Comparison of ENCODE assay signal across 34 cellular contexts in the genomic region with DNA sequence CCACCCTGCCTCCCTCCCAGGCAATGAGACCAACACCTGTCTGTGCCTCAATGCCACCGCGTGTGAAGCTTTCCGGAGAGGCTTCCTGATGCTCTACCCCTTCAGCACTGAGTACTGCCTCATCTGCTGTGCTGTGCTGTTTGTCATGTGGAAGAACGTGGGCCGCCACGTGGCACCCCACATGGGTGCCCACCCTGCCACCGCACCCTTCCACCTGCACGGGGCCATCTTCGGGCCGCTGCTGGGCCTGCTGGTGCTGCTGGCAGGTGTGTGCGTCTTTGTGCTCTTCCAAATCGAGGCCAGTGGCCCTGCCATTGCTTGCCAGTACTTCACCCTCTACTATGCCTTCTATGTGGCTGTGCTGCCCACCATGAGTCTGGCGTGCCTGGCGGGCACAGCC. TPM values are rescaled to one million over a fixed set of nuclear protein-coding genes. Genes with fewer than 3 reads are reported as not detected.
"Had no signal": no experiment of that assay in that cellular context is flagged by ENCODE, and none has a peak within 500 bp of the region (broad histone marks: within the 10 kb centered on the region; RNA-seq: fewer than 3 reads in every experiment).

No MANE protein-coding gene starts in this region.

- H3K36me3 ChIP-seq: neural progenitor cell, ovary, suprapubic skin, tibial artery, transverse colon, upper lobe of right lung, vagina had no signal

- ATAC-seq: naive thymus-derived CD4-positive, alpha-beta T cell; natural killer cell; psoas muscle; right cardiac atrium; sciatic nerve; stimulated activated memory B cell treated with anti-CD40 and anti-IgM and Interleukin-4, amounts not matched to agents 10 μg/mL and 1 μg/mL and 100 μg/mL, for 72 hours; stimulated activated naive CD8-positive, alpha-beta T cell treated with anti-CD3 and anti-CD28 coated beads, Interleukin-15, amount 100 ng/mL, for 72 hours; stimulated activated naive CD8-positive, alpha-beta T cell treated with anti-CD3 and anti-CD28 coated beads, Interleukin-15, Interleukin-2, amounts not matched to agents 100 U/mL and 50 U/mL, for 24 hours; upper lobe of right lung had no signal

- H3K9me3 ChIP-seq: ovary, psoas muscle, spleen, suprapubic skin, testis, tibial artery, transverse colon, upper lobe of right lung, vagina had no signal

- H3K9ac ChIP-seq: neural progenitor cell, parathyroid adenoma had no signal

- H3K4me2 ChIP-seq: neural progenitor cell, smooth muscle cell had no signal

- H3K27me3 ChIP-seq: ovary, testis, vagina had no signal

- DNase-seq: naive thymus-derived CD4-positive, alpha-beta T cell; natural killer cell; occipital lobe; ovary; posterior cingulate gyrus; psoas muscle; right cardiac atrium; spleen; stimulated activated CD4-positive, alpha-beta T cell treated with anti-CD3 and anti-CD28 coated beads, Interleukin-12 subunit alpha, Interleukin-12 subunit beta, amount 100 ng/mL, for 4 hours; stimulated activated CD4-positive, alpha-beta T cell treated with anti-CD3 and anti-CD28 coated beads, Interleukin-1b, Interleukin-23, amount 100 ng/mL, for 48 hours; stimulated activated CD4-positive, alpha-beta T cell treated with anti-CD3 and anti-CD28 coated beads, Interleukin-4, amount 100 ng/mL, for 1 hour; stimulated activated CD4-positive, alpha-beta T cell treated with anti-CD3 and anti-CD28 coated beads, Interleukin-4, amount 100 ng/mL, for 4 hours; stimulated activated CD8-positive, alpha-beta memory T cell treated with anti-CD3 and anti-CD28 coated beads, Interleukin-4, amount 100 ng/mL, for 48 hours; stimulated activated naive CD4-positive, alpha-beta T cell; stimulated activated naive CD8-positive, alpha-beta T cell treated with anti-CD3 and anti-CD28 coated beads, Interleukin-15, amount 100 ng/mL, for 72 hours; stimulated activated naive CD8-positive, alpha-beta T cell treated with anti-CD3 and anti-CD28 coated beads, Interleukin-15, Interleukin-2, amounts not matched to agents 100 U/mL and 50 U/mL, for 24 hours; substantia nigra; testis; tibial artery; transverse colon; upper lobe of right lung had no signal

- H3K79me2 ChIP-seq: parathyroid adenoma had no signal

- H2AFZ ChIP-seq: neural progenitor cell, parathyroid adenoma had no signal

- H3K27ac ChIP-seq: neural progenitor cell, ovary, parathyroid adenoma, psoas muscle, skin epidermis, spleen, suprapubic skin, testis, tibial artery, transverse colon, upper lobe of right lung, vagina had no signal

- H3K4me1 ChIP-seq: neural progenitor cell, psoas muscle, spleen, testis, tibial artery, transverse colon, upper lobe of right lung, vagina had no signal

- H3K4me3 ChIP-seq: neural progenitor cell, ovary, psoas muscle, skin epidermis, smooth muscle cell, spleen, suprapubic skin, testis, tibial artery, transverse colon, upper lobe of right lung, vagina had no signal

RNA-seq across cellular contexts. Expression of a gene that starts 10.9 kb away (rescaled TPM):
- total RNA-seq: naive thymus-derived CD4-positive, alpha-beta T cell; natural killer cell; occipital lobe; osteoblast; ovary; psoas muscle; renal cortical epithelial cell; right cardiac atrium; sciatic nerve; smooth muscle cell; spleen; upper lobe of right lung; urinary bladder had no signal
- polyA plus RNA-seq: naive thymus-derived CD4-positive, alpha-beta T cell; neural cell; ovary; right cardiac atrium; smooth muscle cell; spleen; urinary bladder had no signal

RNA-seq across cellular contexts. Expression of a gene that starts 22.6 kb away (rescaled TPM):
- total RNA-seq: naive thymus-derived CD4-positive, alpha-beta T cell; natural killer cell; occipital lobe; osteoblast; ovary; progenitor cell of endocrine pancreas; psoas muscle; renal cortical epithelial cell; right cardiac atrium; sciatic nerve; smooth muscle cell; spleen; upper lobe of right lung; urinary bladder; vagina had no signal
- polyA plus RNA-seq: naive thymus-derived CD4-positive, alpha-beta T cell; neural cell; ovary; psoas muscle; right cardiac atrium; smooth muscle cell; spleen; urinary bladder had no signal

RNA-seq across cellular contexts. Expression of a gene that starts 23.6 kb away (rescaled TPM):
- total RNA-seq: naive thymus-derived CD4-positive, alpha-beta T cell; natural killer cell; osteoblast; psoas muscle; renal cortical epithelial cell; sciatic nerve; spleen; upper lobe of right lung had no signal
- polyA plus RNA-seq: naive thymus-derived CD4-positive, alpha-beta T cell; neural cell; psoas muscle; spleen had no signal

RNA-seq across cellular contexts. Expression of a gene that starts 40.8 kb away (rescaled TPM):
- polyA plus RNA-seq: naive thymus-derived CD4-positive, alpha-beta T cell had no signal
